In genomic region chr2:229861431-229861830, GRCh38 we compare ENCODE assay signal across 21 cellular contexts.
"Had no signal": no experiment of that assay in that cellular context is flagged by ENCODE, and none has a peak within 500 bp of the region (broad histone marks: within the 10 kb centered on the region; RNA-seq: fewer than 3 reads in every experiment).

No MANE protein-coding gene starts in this region.

- ATAC-seq: effector memory CD8-positive, alpha-beta T cell; natural killer cell; stimulated activated naive B cell treated with anti-CD40 and anti-IgM and Interleukin-4, amounts not matched to agents 10 μg/mL and 1 μg/mL and 100 μg/mL, for 72 hours; T-helper 17 cell had no signal

- H3K27ac ChIP-seq: brain microvascular endothelial cell, neutrophil, transverse colon had no signal

- H3K4me3 ChIP-seq: lung, transverse colon had no signal

- H3K27ac Mint-ChIP-seq: activated B cell treated with CpG ODN at 0.5 μM for 24 hours; activated CD4-positive, alpha-beta T cell treated with anti-CD3 and anti-CD28 coated beads, Interleukin-2, amount 10 ng/mL, durations not matched to agents 7 days and 5 days; activated naive CD8-positive, alpha-beta T cell treated with anti-CD3 and anti-CD28 coated beads, Interleukin-2, amount 10 ng/mL, durations not matched to agents 7 days and 5 days; dendritic cell treated with granulocyte-macrophage colony-stimulating factor and Interleukin-4, amounts not matched to agents 40 ng/mL and 50 ng/mL, for 4 days; effector memory CD8-positive, alpha-beta T cell; natural killer cell; stimulated activated naive B cell treated with anti-CD40 and anti-IgM and Interleukin-4, amounts not matched to agents 10 μg/mL and 1 μg/mL and 100 μg/mL, for 72 hours; T-helper 17 cell had no signal

- H3K9me3 Mint-ChIP-seq: activated B cell treated with CpG ODN at 0.5 μM for 24 hours; activated CD4-positive, alpha-beta T cell treated with anti-CD3 and anti-CD28 coated beads, Interleukin-2, amount 10 ng/mL, durations not matched to agents 7 days and 5 days; activated naive CD8-positive, alpha-beta T cell treated with anti-CD3 and anti-CD28 coated beads, Interleukin-2, amount 10 ng/mL, durations not matched to agents 7 days and 5 days; dendritic cell treated with granulocyte-macrophage colony-stimulating factor and Interleukin-4, amounts not matched to agents 40 ng/mL and 50 ng/mL, for 4 days; effector memory CD8-positive, alpha-beta T cell; natural killer cell; stimulated activated naive B cell treated with anti-CD40 and anti-IgM and Interleukin-4, amounts not matched to agents 10 μg/mL and 1 μg/mL and 100 μg/mL, for 72 hours had no signal

- DNase-seq: activated B cell treated with CpG ODN at 0.5 μM for 24 hours; activated CD4-positive, alpha-beta T cell treated with anti-CD3 and anti-CD28 coated beads, Interleukin-2, amount 10 ng/mL, durations not matched to agents 7 days and 5 days; activated CD8-positive, alpha-beta memory T cell treated with anti-CD3 and anti-CD28 coated beads, Interleukin-2, amount 50 U/mL, for 48 hours; activated gamma-delta T cell treated with Interleukin-2 at 50 U/mL for 16 hours; activated naive CD8-positive, alpha-beta T cell treated with anti-CD3 and anti-CD28 coated beads, Interleukin-2, amount 10 ng/mL, durations not matched to agents 7 days and 5 days; anterior cingulate cortex; brain microvascular endothelial cell; cerebellar nuclear complex; effector memory CD8-positive, alpha-beta T cell; islet precursor cell; natural killer cell; posterior cingulate gyrus; retina; stimulated activated CD4-positive, alpha-beta T cell treated with anti-CD3 and anti-CD28 coated beads, Interleukin-15, amount 100 ng/mL, for 24 hours; stimulated activated CD4-positive, alpha-beta T cell treated with anti-CD3 and anti-CD28 coated beads, Interleukin-4, amount 100 ng/mL, for 1 hour; stimulated activated naive B cell treated with anti-CD40 and anti-IgM and Interleukin-4, amounts not matched to agents 10 μg/mL and 1 μg/mL and 100 μg/mL, for 72 hours; T-helper 17 cell; transverse colon had no signal

- H3K27me3 ChIP-seq: brain microvascular endothelial cell, neutrophil, transverse colon had no signal

- H3K9me3 ChIP-seq: neutrophil, transverse colon had no signal

- H3K27me3 Mint-ChIP-seq: activated B cell treated with CpG ODN at 0.5 μM for 24 hours; activated CD4-positive, alpha-beta T cell treated with anti-CD3 and anti-CD28 coated beads, Interleukin-2, amount 10 ng/mL, durations not matched to agents 7 days and 5 days; activated naive CD8-positive, alpha-beta T cell treated with anti-CD3 and anti-CD28 coated beads, Interleukin-2, amount 10 ng/mL, durations not matched to agents 7 days and 5 days; dendritic cell treated with granulocyte-macrophage colony-stimulating factor and Interleukin-4, amounts not matched to agents 40 ng/mL and 50 ng/mL, for 4 days; effector memory CD8-positive, alpha-beta T cell; stimulated activated naive B cell treated with anti-CD40 and anti-IgM and Interleukin-4, amounts not matched to agents 10 μg/mL and 1 μg/mL and 100 μg/mL, for 72 hours; T-helper 17 cell had no signal

- H3K4me3 Mint-ChIP-seq: activated B cell treated with CpG ODN at 0.5 μM for 24 hours; activated CD4-positive, alpha-beta T cell treated with anti-CD3 and anti-CD28 coated beads, Interleukin-2, amount 10 ng/mL, durations not matched to agents 7 days and 5 days; activated naive CD8-positive, alpha-beta T cell treated with anti-CD3 and anti-CD28 coated beads, Interleukin-2, amount 10 ng/mL, durations not matched to agents 7 days and 5 days; dendritic cell treated with granulocyte-macrophage colony-stimulating factor and Interleukin-4, amounts not matched to agents 40 ng/mL and 50 ng/mL, for 4 days; effector memory CD8-positive, alpha-beta T cell; natural killer cell; stimulated activated naive B cell treated with anti-CD40 and anti-IgM and Interleukin-4, amounts not matched to agents 10 μg/mL and 1 μg/mL and 100 μg/mL, for 72 hours; T-helper 17 cell had no signal
